Comparison of ENCODE assay signal across 8 cellular contexts in genomic region chr10:70493660-70494234, GRCh38.
DNase-seq lines count a peak whose midpoint lies in the region; ATAC-seq lines count a peak whose summit lies in the region.

No MANE protein-coding gene starts in this region.

- ATAC-seq in GM18873 (IDR thresholded peaks at IDR 0.05; ENCODE audit: low FRiP score, unreplicated experiment), result peak; percentile 67
- peak; percentile 79 for ATAC-seq in HG02678 (IDR thresholded peaks at IDR 0.05; ENCODE audit: unreplicated experiment)
- ATAC-seq in HG03469 (IDR thresholded peaks at IDR 0.05; ENCODE audit: unreplicated experiment), result no peak

- no peaks in the 10 kb centered on the region for H3K27me3 ChIP-seq in layer of hippocampus (ENCODE audit: control insufficient read depth, insufficient read depth, low read length)

- DNase-seq in NCI-H774 (lab: John Stamatoyannopoulos, UW) (peak; percentile 7), COR-L47 (lab: John Stamatoyannopoulos, UW) (no peak), SW 1271 (lab: John Stamatoyannopoulos, UW) (no peak), NCI-H345 (lab: John Stamatoyannopoulos, UW) (no peak)

- H3K27ac ChIP-seq in layer of hippocampus (ENCODE audit: low read depth, low read length), result peak overlapping the region; percentile 58
